In genomic region chr9:31719262-31719661, GRCh38 we compare ENCODE assay signal across 4 cellular contexts.
"Had no signal": no experiment of that assay in that cellular context is flagged by ENCODE, and none has a peak within 500 bp of the region (broad histone marks: within the 10 kb centered on the region; RNA-seq: fewer than 3 reads in every experiment).

No MANE protein-coding gene starts in this region.

- H3K27ac Mint-ChIP-seq: GM23338, H9 had no signal

- H3K9me3 Mint-ChIP-seq: GM23338, H9 had no signal

- H3K4me1 Mint-ChIP-seq: GM23338, H9 had no signal

- DNase-seq: H9, HCEC 1CT, IMR-90 had no signal

- H2AFZ ChIP-seq: GM23338 had no signal

- H3K4me2 ChIP-seq: GM23338 had no signal

- H3K4me3 Mint-ChIP-seq: GM23338, H9 had no signal

- ATAC-seq: GM23338 had no signal

- H3K4me3 ChIP-seq: GM23338 had no signal
